17 cellular contexts compared by ENCODE assay signal in genomic region chr10:113527181-113527580, GRCh38. TPM values are rescaled to one million over a fixed set of nuclear protein-coding genes. Genes with fewer than 3 reads are reported as not detected.
"Had no signal": no experiment of that assay in that cellular context is flagged by ENCODE, and none has a peak within 500 bp of the region (broad histone marks: within the 10 kb centered on the region; RNA-seq: fewer than 3 reads in every experiment).

No MANE protein-coding gene starts in this region.

- H3K4me3 ChIP-seq: cardiac muscle cell, ovary, sigmoid colon, thyroid gland had no signal

- H3K9me3 ChIP-seq: ovary, sigmoid colon, thyroid gland had no signal

- H3K27me3 ChIP-seq: cardiac muscle cell, ovary, sigmoid colon, thyroid gland had no signal

- H3K36me3 ChIP-seq: cardiac muscle cell, ovary, sigmoid colon, thyroid gland had no signal

- DNase-seq: activated CD4-positive, alpha-beta T cell treated with anti-CD3 and anti-CD28 coated beads, Interleukin-2, amount 50 U/mL, for 1 hour; activated naive CD4-positive, alpha-beta T cell treated with anti-CD3 and anti-CD28 coated beads for 36 hours; activated T-cell treated with anti-CD3 and anti-CD28 coated beads for 4 hours; hypothalamus; left ventricle myocardium superior; ovary; sigmoid colon; stimulated activated CD4-positive, alpha-beta T cell treated with anti-CD3 and anti-CD28 coated beads, Interleukin-1b, Interleukin-23, amount 100 ng/mL, for 48 hours; SW 1271; thyroid gland had no signal

RNA-seq across cellular contexts. Expression of gene HABP2, which starts 25.7 kb away (rescaled TPM):
- total RNA-seq: activated CD8-positive, alpha-beta memory T cell treated with anti-CD3 and anti-CD28 coated beads for 36 hours; activated naive CD4-positive, alpha-beta T cell treated with anti-CD3 and anti-CD28 coated beads for 36 hours; activated T-helper 17 cell treated with anti-CD3 and anti-CD28 coated beads, Interleukin-2, amount 50 U/mL, for 72 hours; cardiac muscle cell; left ventricle myocardium superior; neural crest cell; pulmonary artery endothelial cell; sigmoid colon; T-helper 2 cell treated with Interferon-gamma antibody and Interleukin-4, amounts not matched to agents 100 ng/mL and 5 ng/mL, for 36 hours; thyroid gland; urinary bladder had no signal
